In the genomic region with DNA sequence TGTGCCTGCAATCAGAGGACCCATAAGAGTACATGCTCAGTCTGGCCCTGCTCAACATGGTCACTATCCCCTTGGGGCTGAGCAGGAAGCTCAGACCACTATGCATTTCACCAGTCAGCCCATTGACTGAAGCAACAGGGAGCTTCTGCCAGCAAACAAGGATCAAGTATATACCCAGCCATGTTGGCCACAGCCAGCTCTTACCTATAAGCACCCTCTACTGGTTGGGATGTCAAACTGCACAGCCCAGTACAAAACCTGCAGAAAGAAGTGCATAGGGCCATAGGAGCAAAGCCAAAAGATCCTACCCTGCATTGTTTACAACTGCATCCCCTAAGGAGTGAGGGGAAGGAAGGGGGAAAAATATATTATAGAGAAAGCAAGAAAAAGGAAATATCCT, we compare ENCODE assay signal across 9 cellular contexts.
A peak's percentile ranks its signal among the peaks of the same experiment; 100 is the strongest.
DNase-seq lines count a peak whose midpoint lies in the region; ATAC-seq and TF ChIP-seq lines count a peak whose summit lies in the region.
"Had no signal": no experiment of that assay in that cellular context is flagged by ENCODE, and none has a peak within 500 bp of the region (broad histone marks: within the 10 kb centered on the region; RNA-seq: fewer than 3 reads in every experiment).

No MANE protein-coding gene starts in this region.

- H3K27ac ChIP-seq in SK-N-SH (ENCODE audit: low read depth in 2 of 2, low read length in 1 of 2), result no peak overlapping the region
- H3K27ac ChIP-seq in MM.1S (ENCODE audit: low read length), result no peak overlapping the region
- no peak overlapping the region for H3K27ac ChIP-seq in psoas muscle

- ATAC-seq in SK-N-SH treated with all-trans-retinoic acid at 6 μM for 48 hours, result no peak
- no peak for ATAC-seq in psoas muscle
- ATAC-seq in activated CD4-positive, CD25-positive, alpha-beta regulatory T cell treated with anti-CD3 and anti-CD28 coated beads, Interleukin-2, amount 50 U/mL, for 24 hours, result no peak

- H3K9ac ChIP-seq in SK-N-SH, result no peak overlapping the region
- no peak overlapping the region for H3K9ac ChIP-seq in MM.1S (ENCODE audit: low read length)

- POLR2A ChIA-PET in SK-N-SH (lab: Yijun Ruan, JAX), result no interaction called here

- no peaks in the 10 kb centered on the region for H3K4me1 Mint-ChIP-seq in endothelial cell (ENCODE audit: unreplicated experiment)

- H2AFZ ChIP-seq in SK-N-SH (ENCODE audit: low read depth) (no peak overlapping the region), MM.1S (ENCODE audit: low read length) (no peak overlapping the region)

- H3K4me1 ChIP-seq in SK-N-SH (ENCODE audit: control insufficient read depth in 1 of 2, insufficient read depth in 2 of 2, low read depth in 1 of 2, low read length in 1 of 2) (no peaks in the 10 kb centered on the region), MM.1S (ENCODE audit: low read length) (peaks cover 1% of the 10 kb centered on the region; the same call in 1 of the 2 replicates), psoas muscle (no peaks in the 10 kb centered on the region)

- H3K4me3 ChIP-seq in SK-N-SH (ENCODE audit: low read depth in 2 of 2, low read length in 1 of 2) (no peak overlapping the region; a peak in 1 of 4 replicates), MM.1S (ENCODE audit: low read length) (no peak overlapping the region), psoas muscle (no peak overlapping the region)

- H3K9me3 ChIP-seq in SK-N-SH (no peaks in the 10 kb centered on the region), MM.1S (replicated peaks; ENCODE audit: insufficient read depth, low read length) (no peaks in the 10 kb centered on the region), psoas muscle (no peaks in the 10 kb centered on the region)

- no peak overlapping the region for H3K27ac Mint-ChIP-seq in endothelial cell (ENCODE audit: unreplicated experiment)
- H3K27ac Mint-ChIP-seq: activated naive CD8-positive, alpha-beta T cell treated with anti-CD3 and anti-CD28 coated beads, Interleukin-2, amount 10 ng/mL, durations not matched to agents 7 days and 5 days had no signal

- peak; percentile 51 for TF ChIP-seq CTCF in SK-N-SH (IDR thresholded peaks at IDR 0.05)
- peak; percentile 72 for TF ChIP-seq CTCF in MM.1S (IDR thresholded peaks at IDR 0.05; ENCODE audit: low read length)
- TF ChIP-seq CTCF in endothelial cell (IDR thresholded peaks at IDR 0.05; ENCODE audit: unreplicated experiment), result peak; percentile 38
- TF ChIP-seq CTCF in psoas muscle (IDR thresholded peaks at IDR 0.05), result peak; percentile 10
- no peak for TF ChIP-seq CTCF in GM13976 (IDR thresholded peaks at IDR 0.05; ENCODE audit: borderline replicate concordance, control extremely low read depth, extremely low read depth, insufficient read depth, missing control alignments)

- no peak overlapping the region for H3K4me2 ChIP-seq in SK-N-SH
- H3K4me2 ChIP-seq in MM.1S (ENCODE audit: low read depth, low read length), result no peak overlapping the region

- H4K20me1 ChIP-seq in SK-N-SH (ENCODE audit: insufficient read depth) (no peaks in the 10 kb centered on the region), MM.1S (ENCODE audit: insufficient read depth, low read length) (no peaks in the 10 kb centered on the region)

- peak; percentile 48; the same call in 1 of the 2 replicates for TF ChIP-seq RAD21 in SK-N-SH (IDR thresholded peaks at IDR 0.05; ENCODE audit: low read length)

- CTCF ChIA-PET in SK-N-SH (lab: Yijun Ruan, JAX), result no interaction called here

- intact Hi-C loops in psoas muscle (cut with DNase I), result no loop called here

- H3K27me3 ChIP-seq in SK-N-SH (ENCODE audit: insufficient read depth), result no peaks in the 10 kb centered on the region
- no peaks in the 10 kb centered on the region for H3K27me3 ChIP-seq in MM.1S (replicated peaks; ENCODE audit: insufficient read depth, low read length)
- H3K27me3 ChIP-seq in psoas muscle (ENCODE audit: insufficient read depth in 3 of 3, low read length in 2 of 3), result no peaks in the 10 kb centered on the region

- H3K79me2 ChIP-seq in SK-N-SH (ENCODE audit: insufficient read depth) (no peaks in the 10 kb centered on the region), MM.1S (ENCODE audit: low read length) (no peaks in the 10 kb centered on the region)

- H3F3A ChIP-seq in SK-N-SH (replicated peaks; ENCODE audit: insufficient read depth), result no peaks in the 10 kb centered on the region
- no peaks in the 10 kb centered on the region for H3F3A ChIP-seq in MM.1S (ENCODE audit: insufficient read depth, low read length)

- TF ChIP-seq EP300 in SK-N-SH (IDR thresholded peaks at IDR 0.05; ENCODE audit: borderline replicate concordance in 1 of 2, low read depth in 1 of 2, low read length in 1 of 2), result no peak

- H3K4me3 Mint-ChIP-seq in endothelial cell (ENCODE audit: unreplicated experiment), result no peak overlapping the region
- H3K4me3 Mint-ChIP-seq: activated naive CD8-positive, alpha-beta T cell treated with anti-CD3 and anti-CD28 coated beads, Interleukin-2, amount 10 ng/mL, durations not matched to agents 7 days and 5 days had no signal

- H3K36me3 Mint-ChIP-seq in endothelial cell (ENCODE audit: low read depth, unreplicated experiment), result no peaks in the 10 kb centered on the region
- H3K36me3 Mint-ChIP-seq: activated naive CD8-positive, alpha-beta T cell treated with anti-CD3 and anti-CD28 coated beads, Interleukin-2, amount 10 ng/mL, durations not matched to agents 7 days and 5 days had no signal

- H3K9me3 Mint-ChIP-seq in endothelial cell (ENCODE audit: unreplicated experiment), result no peaks in the 10 kb centered on the region

- H3K9me2 ChIP-seq in SK-N-SH (no peaks in the 10 kb centered on the region), MM.1S (replicated peaks; ENCODE audit: insufficient read depth, low read length) (no peaks in the 10 kb centered on the region)

- DNase-seq in SK-N-SH (no peak), MM.1S (peak; percentile 56), endothelial cell (ENCODE audit: low spot score) (no peak), psoas muscle (no peak), NCI-H226 (no peak), GM13976 (ENCODE audit: low spot score) (no peak)
- DNase-seq: activated naive CD8-positive, alpha-beta T cell treated with anti-CD3 and anti-CD28 coated beads, Interleukin-2, amount 10 ng/mL, durations not matched to agents 7 days and 5 days had no signal

- in situ Hi-C loops in GM13976 (cut with MboI; ENCODE audit: low sequenced_read_pairs, unreplicated experiment), result no loop called here

- H3K36me3 ChIP-seq in SK-N-SH (replicated peaks in 1 of 2; ENCODE audit: control insufficient read depth in 1 of 2, insufficient read depth in 2 of 2, low read length in 1 of 2), result no peaks in the 10 kb centered on the region
- H3K36me3 ChIP-seq in MM.1S (replicated peaks; ENCODE audit: insufficient read depth, low read length), result no peaks in the 10 kb centered on the region
- H3K36me3 ChIP-seq in psoas muscle (ENCODE audit: insufficient read depth in 1 of 2, low read depth in 1 of 2), result no peaks in the 10 kb centered on the region

- H3K27me3 Mint-ChIP-seq in endothelial cell (ENCODE audit: unreplicated experiment), result peaks cover 3% of the 10 kb centered on the region
- H3K27me3 Mint-ChIP-seq: activated naive CD8-positive, alpha-beta T cell treated with anti-CD3 and anti-CD28 coated beads, Interleukin-2, amount 10 ng/mL, durations not matched to agents 7 days and 5 days had no signal

TF ChIP-seq in SK-N-SH, 30 proteins besides CTCF, POLR2A, EP300 and RAD21:
- TF ChIP-seq GABPA (IDR thresholded peaks at IDR 0.05; ENCODE audit: low read depth), result no peak
- TF ChIP-seq SMC3 (IDR thresholded peaks at IDR 0.05; ENCODE audit: low read depth, low read length), result 0 out of 2 replicates have a peak, but pooled peaks have one; percentile 3

TF ChIP-seq in SK-N-SH treated with all-trans-retinoic acid at 6 μM for 48 hours, 23 proteins besides CTCF, POLR2A, EP300 and RAD21 (continues in another document):
- TF ChIP-seq, protein P1, sequence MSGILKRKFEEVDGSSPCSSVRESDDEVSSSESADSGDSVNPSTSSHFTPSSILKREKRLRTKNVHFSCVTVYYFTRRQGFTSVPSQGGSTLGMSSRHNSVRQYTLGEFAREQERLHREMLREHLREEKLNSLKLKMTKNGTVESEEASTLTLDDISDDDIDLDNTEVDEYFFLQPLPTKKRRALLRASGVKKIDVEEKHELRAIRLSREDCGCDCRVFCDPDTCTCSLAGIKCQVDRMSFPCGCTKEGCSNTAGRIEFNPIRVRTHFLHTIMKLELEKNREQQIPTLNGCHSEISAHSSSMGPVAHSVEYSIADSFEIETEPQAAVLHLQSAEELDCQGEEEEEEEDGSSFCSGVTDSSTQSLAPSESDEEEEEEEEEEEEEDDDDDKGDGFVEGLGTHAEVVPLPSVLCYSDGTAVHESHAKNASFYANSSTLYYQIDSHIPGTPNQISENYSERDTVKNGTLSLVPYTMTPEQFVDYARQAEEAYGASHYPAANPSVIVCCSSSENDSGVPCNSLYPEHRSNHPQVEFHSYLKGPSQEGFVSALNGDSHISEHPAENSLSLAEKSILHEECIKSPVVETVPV (CRISPR knock-in tag; IDR thresholded peaks at IDR 0.05), result no peak
- TF ChIP-seq SNAI2 (CRISPR knock-in tag; IDR thresholded peaks at IDR 0.05) (no peak), BACH2 (CRISPR knock-in tag; IDR thresholded peaks at IDR 0.05; ENCODE audit: borderline replicate concordance) (no peak), RARB (CRISPR knock-in tag; IDR thresholded peaks at IDR 0.05) (no peak), OSR1 (CRISPR knock-in tag; IDR thresholded peaks at IDR 0.05) (no peak), TOX (CRISPR knock-in tag; IDR thresholded peaks at IDR 0.05; ENCODE audit: borderline replicate concordance) (no peak)
- TF ChIP-seq, protein P2, sequence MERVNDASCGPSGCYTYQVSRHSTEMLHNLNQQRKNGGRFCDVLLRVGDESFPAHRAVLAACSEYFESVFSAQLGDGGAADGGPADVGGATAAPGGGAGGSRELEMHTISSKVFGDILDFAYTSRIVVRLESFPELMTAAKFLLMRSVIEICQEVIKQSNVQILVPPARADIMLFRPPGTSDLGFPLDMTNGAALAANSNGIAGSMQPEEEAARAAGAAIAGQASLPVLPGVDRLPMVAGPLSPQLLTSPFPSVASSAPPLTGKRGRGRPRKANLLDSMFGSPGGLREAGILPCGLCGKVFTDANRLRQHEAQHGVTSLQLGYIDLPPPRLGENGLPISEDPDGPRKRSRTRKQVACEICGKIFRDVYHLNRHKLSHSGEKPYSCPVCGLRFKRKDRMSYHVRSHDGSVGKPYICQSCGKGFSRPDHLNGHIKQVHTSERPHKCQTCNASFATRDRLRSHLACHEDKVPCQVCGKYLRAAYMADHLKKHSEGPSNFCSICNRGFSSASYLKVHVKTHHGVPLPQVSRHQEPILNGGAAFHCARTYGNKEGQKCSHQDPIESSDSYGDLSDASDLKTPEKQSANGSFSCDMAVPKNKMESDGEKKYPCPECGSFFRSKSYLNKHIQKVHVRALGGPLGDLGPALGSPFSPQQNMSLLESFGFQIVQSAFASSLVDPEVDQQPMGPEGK (CRISPR knock-in tag; IDR thresholded peaks at IDR 0.05; ENCODE audit: borderline replicate concordance), result no peak
